In the genomic region with DNA sequence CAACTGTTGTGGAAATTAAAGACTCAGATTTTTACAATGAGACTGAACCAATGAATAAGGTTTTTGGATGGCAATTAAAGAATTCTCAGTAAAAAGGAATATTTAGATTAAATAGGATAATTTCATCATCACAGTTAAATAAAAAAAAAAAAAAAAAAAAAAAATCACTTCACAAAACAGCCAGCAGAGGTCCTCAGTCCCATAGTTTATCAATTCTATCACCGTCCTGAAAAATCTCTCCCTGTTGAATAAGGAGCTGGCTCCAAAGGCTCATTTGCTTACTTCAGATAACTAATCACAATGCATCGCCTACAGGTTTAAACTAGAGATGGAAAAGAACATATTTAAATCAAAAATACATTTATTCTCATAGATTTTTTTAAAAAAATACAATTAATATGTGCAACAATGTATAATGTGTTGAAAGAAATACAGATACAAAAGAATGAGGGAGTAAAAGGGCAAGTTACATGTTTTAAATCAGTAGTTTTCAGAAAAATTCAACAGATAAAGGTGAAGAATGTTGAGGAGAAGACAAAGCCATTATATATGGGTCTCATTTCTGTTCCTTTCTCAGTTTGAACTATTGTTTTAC, we compare ENCODE assay signal across 9 cellular contexts.
A peak's percentile ranks its signal among the peaks of the same experiment; 100 is the strongest.
DNase-seq lines count a peak whose midpoint lies in the region; ATAC-seq and TF ChIP-seq lines count a peak whose summit lies in the region.
"Had no signal": no experiment of that assay in that cellular context is flagged by ENCODE, and none has a peak within 500 bp of the region (broad histone marks: within the 10 kb centered on the region; RNA-seq: fewer than 3 reads in every experiment).

No MANE protein-coding gene starts in this region.

- H2BK5ac ChIP-seq in H9 (ENCODE audit: insufficient read length, low read length) = no peak overlapping the region

- no peak overlapping the region for H3K14ac ChIP-seq in H9 (ENCODE audit: insufficient read depth, low read length)

- H2BK120ac ChIP-seq in H9 (ENCODE audit: low read depth, low read length, poor library complexity, severe bottlenecking) = no peak overlapping the region

- no peak overlapping the region for H3K4me2 ChIP-seq in H9 (ENCODE audit: insufficient read depth, insufficient read length, low read length)

- no peaks in the 10 kb centered on the region for H3K4me1 ChIP-seq in CD4-positive, CD25-positive, alpha-beta regulatory T cell (ENCODE audit: control insufficient read depth, insufficient read depth, low read length, poor library complexity, severe bottlenecking)
- H3K4me1 ChIP-seq in H9 (ENCODE audit: insufficient read depth, low read length) (no peaks in the 10 kb centered on the region), breast epithelium (no peaks in the 10 kb centered on the region), liver (ENCODE audit: control insufficient read depth in 4 of 4, insufficient read depth in 4 of 4, low read length in 3 of 4) (no peaks in the 10 kb centered on the region)

- H2AK5ac ChIP-seq in H9 (ENCODE audit: insufficient read length, low read length) = no peak overlapping the region

- no peaks in the 10 kb centered on the region for H3K9me3 ChIP-seq in CD4-positive, CD25-positive, alpha-beta regulatory T cell (ENCODE audit: control insufficient read depth in 2 of 2, low read length in 2 of 2)
- no peaks in the 10 kb centered on the region for H3K9me3 ChIP-seq in H9 (ENCODE audit: control insufficient read depth, low read depth, low read length)
- H3K9me3 ChIP-seq in breast epithelium = no peaks in the 10 kb centered on the region
- H3K9me3 ChIP-seq in liver (ENCODE audit: control insufficient read depth in 4 of 4, low read length in 3 of 4) = no peaks in the 10 kb centered on the region

- H3K18ac ChIP-seq in H9 (ENCODE audit: insufficient read length, low read depth, low read length) = no peak overlapping the region

- H3K27ac ChIP-seq in CD4-positive, CD25-positive, alpha-beta regulatory T cell (ENCODE audit: insufficient read depth, low read length, poor library complexity, severe bottlenecking) = no peak overlapping the region
- no peak overlapping the region for H3K27ac ChIP-seq in H9 (ENCODE audit: insufficient read length, low read depth, low read length)
- no peak overlapping the region for H3K27ac ChIP-seq in breast epithelium
- no peak overlapping the region for H3K27ac ChIP-seq in liver (ENCODE audit: low read depth in 1 of 2, low read length in 2 of 2)

- H3K4me3 Mint-ChIP-seq in CD4-positive, CD25-positive, alpha-beta regulatory T cell = no peak overlapping the region
- H3K4me3 Mint-ChIP-seq in H9 = no peak overlapping the region

- no peaks in the 10 kb centered on the region for H3K79me2 ChIP-seq in H9 (ENCODE audit: insufficient read depth, low read length)

- TF ChIP-seq POLR2A in breast epithelium (IDR thresholded peaks at IDR 0.05) = no peak

- peak in 2 of 3 donors; percentile 29 to 31 for DNase-seq in CD4-positive, CD25-positive, alpha-beta regulatory T cell
- DNase-seq in H9 (no peak), NCI-H446 treated with DMSO at 0.1 percent for 48 hours (lab: John Stamatoyannopoulos, UW) (peak; percentile 13), breast epithelium (ENCODE audit: low spot score in 2 of 2) (no peak), NCI-H524 treated with DMSO at 0.1 percent for 48 hours (lab: John Stamatoyannopoulos, UW) (no peak)
- DNase-seq in stimulated activated CD8-positive, alpha-beta memory T cell treated with anti-CD3 and anti-CD28 coated beads, Interleukin-4, amount 100 ng/mL, for 48 hours = no peak

- no peaks in the 10 kb centered on the region for H3K23me2 ChIP-seq in H9 (ENCODE audit: insufficient read length, low read depth, low read length, poor library complexity, severe bottlenecking)

- no peak overlapping the region for H3T11ph ChIP-seq in H9 (ENCODE audit: low read length)

- no peaks in the 10 kb centered on the region for H4K20me1 ChIP-seq in H9 (ENCODE audit: control insufficient read depth, insufficient read depth, insufficient read length)

- intact Hi-C loops in breast epithelium (cut with DNase I; ENCODE audit: low total_unique reads) = no loop called here

- no peak overlapping the region for H4K8ac ChIP-seq in H9 (replicated peaks; ENCODE audit: insufficient read length, low read depth, low read length)

- H3K27me3 Mint-ChIP-seq in CD4-positive, CD25-positive, alpha-beta regulatory T cell = peaks cover 16% of the 10 kb centered on the region
- no peaks in the 10 kb centered on the region for H3K27me3 Mint-ChIP-seq in H9 (ENCODE audit: low read depth)

- no peak overlapping the region for H2BK20ac ChIP-seq in H9 (ENCODE audit: low read depth, low read length, poor library complexity, severe bottlenecking)

- no peak for ATAC-seq in CD4-positive, CD25-positive, alpha-beta regulatory T cell (ENCODE audit: low read depth in 2 of 2)
- no peak for ATAC-seq in GM19397 (IDR thresholded peaks at IDR 0.05; ENCODE audit: unreplicated experiment)

- WGBS in H9 (ENCODE audit: extremely low coverage, insufficient read length, low lambda C conversion rate) = no CpG with 5 or more reads among the region's 2 CpGs
- WGBS in liver = 2% methylated on average over 2 of the region's 2 CpGs

- no peaks in the 10 kb centered on the region for H3K36me3 Mint-ChIP-seq in CD4-positive, CD25-positive, alpha-beta regulatory T cell
- no peaks in the 10 kb centered on the region for H3K36me3 Mint-ChIP-seq in H9 (ENCODE audit: insufficient read depth in 1 of 3, low read depth in 3 of 3)

- H3K9ac ChIP-seq in H9 (ENCODE audit: extremely low read depth, insufficient read length, low read length) (no peak overlapping the region), liver (ENCODE audit: low read depth in 1 of 2, low read length in 2 of 2) (no peak overlapping the region)

- no peaks in the 10 kb centered on the region for H3K9me3 Mint-ChIP-seq in CD4-positive, CD25-positive, alpha-beta regulatory T cell
- no peaks in the 10 kb centered on the region for H3K9me3 Mint-ChIP-seq in H9

- H4K5ac ChIP-seq in H9 (ENCODE audit: insufficient read length, low read depth, low read length) = no peak overlapping the region

- H2AFZ ChIP-seq in H9 (ENCODE audit: low read length) = no peak overlapping the region

- H3K23ac ChIP-seq in H9 (ENCODE audit: insufficient read length, low read depth, low read length) = no peak overlapping the region

- H3K27me3 ChIP-seq in CD4-positive, CD25-positive, alpha-beta regulatory T cell (ENCODE audit: control insufficient read depth, insufficient read depth, low read length) = peaks cover under 1% of the 10 kb centered on the region
- H3K27me3 ChIP-seq in H9 (ENCODE audit: insufficient read depth, low read length) (no peaks in the 10 kb centered on the region), breast epithelium (no peaks in the 10 kb centered on the region), liver (ENCODE audit: control insufficient read depth in 4 of 4, insufficient read depth in 4 of 4, low read length in 3 of 4) (peaks cover 0 to 7% (median 0%) of the 10 kb centered on the region in 4 donors)

- H3K4me1 Mint-ChIP-seq in CD4-positive, CD25-positive, alpha-beta regulatory T cell = no peaks in the 10 kb centered on the region
- no peaks in the 10 kb centered on the region for H3K4me1 Mint-ChIP-seq in H9

- no peak overlapping the region for H3K4me3 ChIP-seq in CD4-positive, CD25-positive, alpha-beta regulatory T cell (ENCODE audit: low read depth, low read length)
- H3K4me3 ChIP-seq in breast epithelium = no peak overlapping the region
- no peak overlapping the region for H3K4me3 ChIP-seq in liver (ENCODE audit: low read depth in 1 of 3, low read length in 3 of 3)
- H3K4me3 ChIP-seq: lung had no signal

- no peak overlapping the region for H2BK15ac ChIP-seq in H9 (ENCODE audit: low read depth, low read length)

- H3K4ac ChIP-seq in H9 (ENCODE audit: low read depth, low read length) = no peak overlapping the region

- TF ChIP-seq CTCF in H9 (conservative IDR thresholded peaks at IDR 0.05) (peak; percentile 75), breast epithelium (IDR thresholded peaks at IDR 0.05) (peak in 2 of 3 donors; percentile 37 to 58), liver (IDR thresholded peaks at IDR 0.05; ENCODE audit: low read depth, low read length, missing input control) (peak; percentile 53)

- H2BK12ac ChIP-seq in H9 (ENCODE audit: insufficient read length, low read depth, low read length) = no peak overlapping the region

- no peaks in the 10 kb centered on the region for H3K36me3 ChIP-seq in CD4-positive, CD25-positive, alpha-beta regulatory T cell (ENCODE audit: control insufficient read depth, insufficient read depth, low read length)
- H3K36me3 ChIP-seq in breast epithelium = no peaks in the 10 kb centered on the region
- no peaks in the 10 kb centered on the region for H3K36me3 ChIP-seq in liver (ENCODE audit: control insufficient read depth in 4 of 4, insufficient read depth in 3 of 4, low read depth in 1 of 4, low read length in 3 of 4)

- TF ChIP-seq RAD21 in liver (IDR thresholded peaks at IDR 0.05) = peak; percentile 79 to 80

- no peak overlapping the region for H3K56ac ChIP-seq in H9 (ENCODE audit: insufficient read length, low read depth, low read length)

- H3K79me1 ChIP-seq in H9 (ENCODE audit: insufficient read depth, low read depth, low read length, poor library complexity, severe bottlenecking) = no peaks in the 10 kb centered on the region

- no peak overlapping the region for H4K91ac ChIP-seq in H9 (ENCODE audit: insufficient read length, low read depth, low read length)

- no peak overlapping the region for H3K27ac Mint-ChIP-seq in CD4-positive, CD25-positive, alpha-beta regulatory T cell
- no peak overlapping the region for H3K27ac Mint-ChIP-seq in H9

TF ChIP-seq in liver, 16 proteins besides CTCF, POLR2A, EP300 and RAD21:
- TF ChIP-seq, protein P1, sequence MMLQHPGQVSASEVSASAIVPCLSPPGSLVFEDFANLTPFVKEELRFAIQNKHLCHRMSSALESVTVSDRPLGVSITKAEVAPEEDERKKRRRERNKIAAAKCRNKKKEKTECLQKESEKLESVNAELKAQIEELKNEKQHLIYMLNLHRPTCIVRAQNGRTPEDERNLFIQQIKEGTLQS (IDR thresholded peaks at IDR 0.05) = peak; percentile 16
- TF ChIP-seq HNF4G (IDR thresholded peaks at IDR 0.05) (no peak), EGR1 (IDR thresholded peaks at IDR 0.05; ENCODE audit: low read depth in 2 of 2) (no peak)

Comparison
In these comparisons a context has a peak if more than half of its experiments do, and no peak if none do; other contexts are left out.
1. DNase-seq: peak in CD4-positive, CD25-positive, alpha-beta regulatory T cell (2 of 3) and NCI-H446 treated with DMSO at 0.1 percent for 48 hours (single experiment); none in H9 (single experiment), breast epithelium (0 of 2), stimulated activated CD8-positive, alpha-beta memory T cell treated with anti-CD3 and anti-CD28 coated beads, Interleukin-4, amount 100 ng/mL, for 48 hours (single experiment) and NCI-H524 treated with DMSO at 0.1 percent for 48 hours (single experiment).
2. Peak in every context shown above with its lines, with median percentiles within 50 percentile points of each other: CTCF ChIP-seq.